ENCODE assay signal across 1 cellular context in the genomic region with DNA sequence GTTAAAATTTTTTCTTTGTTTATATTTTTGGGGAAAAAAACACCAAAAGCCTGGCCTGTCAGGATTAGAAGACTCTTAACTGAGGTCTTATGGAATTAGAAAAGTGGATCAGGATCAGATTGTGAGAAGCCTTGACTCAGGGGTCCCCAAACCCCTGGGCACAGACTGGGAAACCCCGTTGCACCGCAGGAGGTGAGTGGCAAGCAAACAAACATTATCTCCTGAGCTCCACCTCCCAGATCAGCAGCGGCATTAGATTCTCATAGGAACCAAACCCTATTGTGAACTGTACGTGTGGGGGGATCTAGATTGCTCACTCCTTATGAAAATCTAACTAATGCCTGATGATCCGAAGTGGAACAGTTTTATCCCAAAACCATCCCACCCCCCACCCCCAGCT.
TF ChIP-seq lines count a peak whose summit lies in the region.

No MANE protein-coding gene starts in this region.

TF ChIP-seq in GM23338, 12 proteins besides CTCF, POLR2A, EP300 and RAD21:
- TF ChIP-seq, protein P1, sequence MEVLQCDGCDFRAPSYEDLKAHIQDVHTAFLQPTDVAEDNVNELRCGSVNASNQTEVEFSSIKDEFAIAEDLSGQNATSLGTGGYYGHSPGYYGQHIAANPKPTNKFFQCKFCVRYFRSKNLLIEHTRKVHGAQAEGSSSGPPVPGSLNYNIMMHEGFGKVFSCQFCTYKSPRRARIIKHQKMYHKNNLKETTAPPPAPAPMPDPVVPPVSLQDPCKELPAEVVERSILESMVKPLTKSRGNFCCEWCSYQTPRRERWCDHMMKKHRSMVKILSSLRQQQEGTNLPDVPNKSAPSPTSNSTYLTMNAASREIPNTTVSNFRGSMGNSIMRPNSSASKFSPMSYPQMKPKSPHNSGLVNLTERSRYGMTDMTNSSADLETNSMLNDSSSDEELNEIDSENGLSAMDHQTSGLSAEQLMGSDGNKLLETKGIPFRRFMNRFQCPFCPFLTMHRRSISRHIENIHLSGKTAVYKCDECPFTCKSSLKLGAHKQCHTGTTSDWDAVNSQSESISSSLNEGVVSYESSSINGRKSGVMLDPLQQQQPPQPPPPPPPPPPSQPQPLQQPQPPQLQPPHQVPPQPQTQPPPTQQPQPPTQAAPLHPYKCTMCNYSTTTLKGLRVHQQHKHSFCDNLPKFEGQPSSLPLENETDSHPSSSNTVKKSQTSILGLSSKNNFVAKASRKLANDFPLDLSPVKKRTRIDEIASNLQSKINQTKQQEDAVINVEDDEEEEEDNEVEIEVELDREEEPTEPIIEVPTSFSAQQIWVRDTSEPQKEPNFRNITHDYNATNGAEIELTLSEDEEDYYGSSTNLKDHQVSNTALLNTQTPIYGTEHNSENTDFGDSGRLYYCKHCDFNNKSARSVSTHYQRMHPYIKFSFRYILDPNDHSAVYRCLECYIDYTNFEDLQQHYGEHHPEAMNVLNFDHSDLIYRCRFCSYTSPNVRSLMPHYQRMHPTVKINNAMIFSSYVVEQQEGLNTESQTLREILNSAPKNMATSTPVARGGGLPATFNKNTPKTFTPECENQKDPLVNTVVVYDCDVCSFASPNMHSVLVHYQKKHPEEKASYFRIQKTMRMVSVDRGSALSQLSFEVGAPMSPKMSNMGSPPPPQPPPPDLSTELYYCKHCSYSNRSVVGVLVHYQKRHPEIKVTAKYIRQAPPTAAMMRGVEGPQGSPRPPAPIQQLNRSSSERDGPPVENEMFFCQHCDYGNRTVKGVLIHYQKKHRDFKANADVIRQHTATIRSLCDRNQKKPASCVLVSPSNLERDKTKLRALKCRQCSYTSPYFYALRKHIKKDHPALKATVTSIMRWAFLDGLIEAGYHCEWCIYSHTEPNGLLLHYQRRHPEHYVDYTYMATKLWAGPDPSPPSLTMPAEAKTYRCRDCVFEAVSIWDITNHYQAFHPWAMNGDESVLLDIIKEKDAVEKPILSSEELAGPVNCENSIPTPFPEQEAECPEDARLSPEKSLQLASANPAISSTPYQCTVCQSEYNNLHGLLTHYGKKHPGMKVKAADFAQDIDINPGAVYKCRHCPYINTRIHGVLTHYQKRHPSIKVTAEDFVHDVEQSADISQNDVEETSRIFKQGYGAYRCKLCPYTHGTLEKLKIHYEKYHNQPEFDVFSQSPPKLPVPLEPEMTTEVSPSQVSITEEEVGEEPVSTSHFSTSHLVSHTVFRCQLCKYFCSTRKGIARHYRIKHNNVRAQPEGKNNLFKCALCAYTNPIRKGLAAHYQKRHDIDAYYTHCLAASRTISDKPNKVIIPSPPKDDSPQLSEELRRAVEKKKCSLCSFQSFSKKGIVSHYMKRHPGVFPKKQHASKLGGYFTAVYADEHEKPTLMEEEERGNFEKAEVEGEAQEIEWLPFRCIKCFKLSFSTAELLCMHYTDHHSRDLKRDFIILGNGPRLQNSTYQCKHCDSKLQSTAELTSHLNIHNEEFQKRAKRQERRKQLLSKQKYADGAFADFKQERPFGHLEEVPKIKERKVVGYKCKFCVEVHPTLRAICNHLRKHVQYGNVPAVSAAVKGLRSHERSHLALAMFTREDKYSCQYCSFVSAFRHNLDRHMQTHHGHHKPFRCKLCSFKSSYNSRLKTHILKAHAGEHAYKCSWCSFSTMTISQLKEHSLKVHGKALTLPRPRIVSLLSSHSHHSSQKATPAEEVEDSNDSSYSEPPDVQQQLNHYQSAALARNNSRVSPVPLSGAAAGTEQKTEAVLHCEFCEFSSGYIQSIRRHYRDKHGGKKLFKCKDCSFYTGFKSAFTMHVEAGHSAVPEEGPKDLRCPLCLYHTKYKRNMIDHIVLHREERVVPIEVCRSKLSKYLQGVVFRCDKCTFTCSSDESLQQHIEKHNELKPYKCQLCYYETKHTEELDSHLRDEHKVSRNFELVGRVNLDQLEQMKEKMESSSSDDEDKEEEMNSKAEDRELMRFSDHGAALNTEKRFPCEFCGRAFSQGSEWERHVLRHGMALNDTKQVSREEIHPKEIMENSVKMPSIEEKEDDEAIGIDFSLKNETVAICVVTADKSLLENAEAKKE (CRISPR knock-in tag; IDR thresholded peaks at IDR 0.05): no peak
- no peak for TF ChIP-seq REST (IDR thresholded peaks at IDR 0.05; ENCODE audit: unreplicated experiment)
- no peak for TF ChIP-seq ZNF331 (CRISPR knock-in tag; IDR thresholded peaks at IDR 0.05; ENCODE audit: low read depth)
- TF ChIP-seq EZH2phosphoT487 (IDR thresholded peaks at IDR 0.05; ENCODE audit: unreplicated experiment): no peak
